Comparison of ENCODE assay signal across 1 cellular context in genomic region chr4:55157559-55158277, GRCh38.
TF ChIP-seq lines count a peak whose summit lies in the region.

No MANE protein-coding gene starts in this region.

TF ChIP-seq in H1, 55 proteins besides CTCF, POLR2A, EP300 and RAD21:
- TF ChIP-seq SP4 (IDR thresholded peaks at IDR 0.05; ENCODE audit: low read length) (no peak), JUN (IDR thresholded peaks at IDR 0.05; ENCODE audit: low read depth, low read length) (no peak), MAFK (IDR thresholded peaks at IDR 0.05; ENCODE audit: low read depth, low read length) (no peak), KDM4A (IDR thresholded peaks at IDR 0.05; ENCODE audit: low read depth, low read length, severe bottlenecking) (no peak), RXRA (IDR thresholded peaks at IDR 0.05; ENCODE audit: insufficient read depth, low read depth, low read length) (no peak), SP1 (IDR thresholded peaks at IDR 0.05; ENCODE audit: low read depth, low read length) (no peak), EZH2 (IDR thresholded peaks at IDR 0.05; ENCODE audit: low read depth, low read length, severe bottlenecking) (no peak)
